ENCODE assay signal across 9 cellular contexts in genomic region chr5:43305948-43306563, GRCh38. TPM values are rescaled to one million over a fixed set of nuclear protein-coding genes. Genes with fewer than 3 reads are reported as not detected.
DNase-seq lines count a peak whose midpoint lies in the region; TF ChIP-seq lines count a peak whose summit lies in the region.
"Had no signal": no experiment of that assay in that cellular context is flagged by ENCODE, and none has a peak within 500 bp of the region (broad histone marks: within the 10 kb centered on the region; RNA-seq: fewer than 3 reads in every experiment).

No MANE protein-coding gene starts in this region.

- 0 out of 2 replicates have a peak, but pooled peaks cover 1% of the 10 kb centered on the region for H3K36me3 ChIP-seq in H7 (replicated peaks; ENCODE audit: control insufficient read depth, insufficient read depth, low read length)

- peaks cover 79% of the 10 kb centered on the region for H3K79me2 ChIP-seq in H9 (ENCODE audit: insufficient read depth, low read length)

- H3K4me3 Mint-ChIP-seq in activated CD4-positive, alpha-beta T cell treated with anti-CD3 and anti-CD28 coated beads, Interleukin-2, amount 10 ng/mL, durations not matched to agents 24 days and 14 days, result peak overlapping the region; percentile 5
- H3K4me3 Mint-ChIP-seq in H9 (no peak overlapping the region; a peak in 1 of 5 replicates), nephron (no peak overlapping the region)
- H3K4me3 Mint-ChIP-seq: dendritic cell treated with granulocyte-macrophage colony-stimulating factor and Interleukin-4, amounts not matched to agents 40 ng/mL and 50 ng/mL, for 4 days had no signal

- H4K5ac ChIP-seq in H9 (ENCODE audit: insufficient read length, low read depth, low read length), result no peak overlapping the region

- no peak overlapping the region for H3K23ac ChIP-seq in H9 (ENCODE audit: insufficient read length, low read depth, low read length)

- H3K56ac ChIP-seq in H9 (ENCODE audit: insufficient read length, low read depth, low read length), result no peak overlapping the region

- no CpG with 5 or more reads among the region's 1 CpG for WGBS in H9 (ENCODE audit: extremely low coverage, insufficient read length, low lambda C conversion rate)

- H2BK15ac ChIP-seq in H9 (ENCODE audit: low read depth, low read length), result no peak overlapping the region

- H3K4me1 Mint-ChIP-seq in activated CD4-positive, alpha-beta T cell treated with anti-CD3 and anti-CD28 coated beads, Interleukin-2, amount 10 ng/mL, durations not matched to agents 24 days and 14 days, result peaks cover 71% of the 10 kb centered on the region
- H3K4me1 Mint-ChIP-seq in H9 (peaks cover 57 to 58% of the 10 kb centered on the region in 2 experiments), nephron (peaks cover 63% of the 10 kb centered on the region)

- H3K27ac Mint-ChIP-seq in activated CD4-positive, alpha-beta T cell treated with anti-CD3 and anti-CD28 coated beads, Interleukin-2, amount 10 ng/mL, durations not matched to agents 24 days and 14 days, result peak overlapping the region; percentile 50
- H3K27ac Mint-ChIP-seq in H9 (no peak overlapping the region; a peak in 1 of 7 replicates), nephron (peak overlapping the region in 2 of 3 experiments; percentile 41 to 54)
- H3K27ac Mint-ChIP-seq: dendritic cell treated with granulocyte-macrophage colony-stimulating factor and Interleukin-4, amounts not matched to agents 40 ng/mL and 50 ng/mL, for 4 days had no signal

- DNase-seq in activated CD4-positive, alpha-beta T cell treated with anti-CD3 and anti-CD28 coated beads, Interleukin-2, amount 10 ng/mL, durations not matched to agents 24 days and 14 days, result peak; percentile 76
- DNase-seq in activated CD4-positive, alpha-beta T cell treated with anti-CD3 and anti-CD28 coated beads, Interleukin-2, amount 50 U/mL, for 4 hours, result no peak
- no peak for DNase-seq in H9
- DNase-seq in NCI-H1105 (lab: John Stamatoyannopoulos, UW), result peak; percentile 38
- DNase-seq in SKM-1 (lab: John Stamatoyannopoulos, UW; ENCODE audit: unreplicated experiment), result peak; percentile 49
- peak; percentile 39 for DNase-seq in epidermal melanocyte (ENCODE audit: insufficient read length, low spot score)
- no peak for DNase-seq in H7

- no peaks in the 10 kb centered on the region for H4K20me1 ChIP-seq in H9 (ENCODE audit: control insufficient read depth, insufficient read depth, insufficient read length)

- H2BK20ac ChIP-seq in H9 (ENCODE audit: low read depth, low read length, poor library complexity, severe bottlenecking), result no peak overlapping the region

- H3K4me2 ChIP-seq in H9 (ENCODE audit: insufficient read depth, insufficient read length, low read length), result peak overlapping the region; percentile 6

- H3K23me2 ChIP-seq in H9 (ENCODE audit: insufficient read length, low read depth, low read length, poor library complexity, severe bottlenecking), result no peaks in the 10 kb centered on the region

- H2AFZ ChIP-seq in H9 (ENCODE audit: low read length), result no peak overlapping the region

- no peak overlapping the region for H3K14ac ChIP-seq in H9 (ENCODE audit: insufficient read depth, low read length)

- H2BK12ac ChIP-seq in H9 (ENCODE audit: insufficient read length, low read depth, low read length), result no peak overlapping the region

- H3T11ph ChIP-seq in H9 (ENCODE audit: low read length), result no peak overlapping the region

- H3K27me3 Mint-ChIP-seq in activated CD4-positive, alpha-beta T cell treated with anti-CD3 and anti-CD28 coated beads, Interleukin-2, amount 10 ng/mL, durations not matched to agents 24 days and 14 days, result no peaks in the 10 kb centered on the region
- H3K27me3 Mint-ChIP-seq in H9 (ENCODE audit: low read depth) (no peaks in the 10 kb centered on the region), nephron (ENCODE audit: low read depth) (no peaks in the 10 kb centered on the region)
- H3K27me3 Mint-ChIP-seq: dendritic cell treated with granulocyte-macrophage colony-stimulating factor and Interleukin-4, amounts not matched to agents 40 ng/mL and 50 ng/mL, for 4 days had no signal

- H2BK5ac ChIP-seq in H9 (ENCODE audit: insufficient read length, low read length), result no peak overlapping the region

- H3K79me1 ChIP-seq in H9 (ENCODE audit: insufficient read depth, low read depth, low read length, poor library complexity, severe bottlenecking), result no peaks in the 10 kb centered on the region

- H3K9ac ChIP-seq in H9 (ENCODE audit: extremely low read depth, insufficient read length, low read length), result no peak overlapping the region

- no peaks in the 10 kb centered on the region for H3K9me3 Mint-ChIP-seq in activated CD4-positive, alpha-beta T cell treated with anti-CD3 and anti-CD28 coated beads, Interleukin-2, amount 10 ng/mL, durations not matched to agents 24 days and 14 days
- no peaks in the 10 kb centered on the region for H3K9me3 Mint-ChIP-seq in H9
- H3K9me3 Mint-ChIP-seq in nephron, result no peaks in the 10 kb centered on the region
- H3K9me3 Mint-ChIP-seq: dendritic cell treated with granulocyte-macrophage colony-stimulating factor and Interleukin-4, amounts not matched to agents 40 ng/mL and 50 ng/mL, for 4 days had no signal

- H3K18ac ChIP-seq in H9 (ENCODE audit: insufficient read length, low read depth, low read length), result no peak overlapping the region

- H3K27me3 ChIP-seq in H9 (ENCODE audit: insufficient read depth, low read length), result no peaks in the 10 kb centered on the region
- no peaks in the 10 kb centered on the region for H3K27me3 ChIP-seq in H7 (ENCODE audit: control insufficient read depth, insufficient read depth, low read length)

- no peak overlapping the region for H4K8ac ChIP-seq in H9 (replicated peaks; ENCODE audit: insufficient read length, low read depth, low read length)

- no peak overlapping the region for H2AK5ac ChIP-seq in H9 (ENCODE audit: insufficient read length, low read length)

- no peak overlapping the region for H4K91ac ChIP-seq in H9 (ENCODE audit: insufficient read length, low read depth, low read length)

- H3K4me3 ChIP-seq in H7 (ENCODE audit: insufficient read depth, low read depth, low read length), result no peak overlapping the region

- no peaks in the 10 kb centered on the region for H3K9me3 ChIP-seq in H9 (ENCODE audit: control insufficient read depth, low read depth, low read length)

- H3K4ac ChIP-seq in H9 (ENCODE audit: low read depth, low read length), result no peak overlapping the region

- peaks cover 5% of the 10 kb centered on the region; the same call in 1 of the 2 replicates for H3K4me1 ChIP-seq in H9 (ENCODE audit: insufficient read depth, low read length)

- H3K36me3 Mint-ChIP-seq in activated CD4-positive, alpha-beta T cell treated with anti-CD3 and anti-CD28 coated beads, Interleukin-2, amount 10 ng/mL, durations not matched to agents 24 days and 14 days (ENCODE audit: low read depth), result peaks cover 55% of the 10 kb centered on the region
- H3K36me3 Mint-ChIP-seq in H9 (ENCODE audit: insufficient read depth in 1 of 3, low read depth in 3 of 3) (peaks cover 15 to 30% (median 20%) of the 10 kb centered on the region in 3 experiments; a peak in 6 of 7 replicates), nephron (ENCODE audit: low read depth) (peaks cover 38% of the 10 kb centered on the region)

- no peak overlapping the region for H2BK120ac ChIP-seq in H9 (ENCODE audit: low read depth, low read length, poor library complexity, severe bottlenecking)

- H3K27ac ChIP-seq in H9 (ENCODE audit: insufficient read length, low read depth, low read length), result no peak overlapping the region

- TF ChIP-seq CTCF in H9 (conservative IDR thresholded peaks at IDR 0.05) (peak; percentile 81), nephron (IDR thresholded peaks at IDR 0.05; ENCODE audit: unreplicated experiment in 3 of 3) (peak; percentile 61 to 66 (median 62))

- intact Hi-C loops in activated CD4-positive, alpha-beta T cell treated with anti-CD3 and anti-CD28 coated beads, Interleukin-2, amount 10 ng/mL, durations not matched to agents 24 days and 14 days (cut with micrococcal nuclease), result loop anchor here (1.0 to 5.0 kb wide), 3 partner anchors 79 to 200 kb away; partner anchors contain the start of gene ZNF131

RNA-seq across cellular contexts. Expression of gene HMGCS1, which starts 7.2 kb away (rescaled TPM):
- total RNA-seq in activated CD4-positive, alpha-beta T cell treated with anti-CD3 and anti-CD28 coated beads, Interleukin-2, amount 10 ng/mL, durations not matched to agents 24 days and 14 days, result 230 and 241 TPM in 2 replicates
- total RNA-seq in H9 (2021), result 144 and 147 TPM in 2 replicates
- total RNA-seq in H7 (2014; rRNA removed; shearing (Covaris generic)), result 87.9 and 114 TPM in 2 replicates

Comparison
In these comparisons a context has a peak if more than half of its experiments do, and no peak if none do; other contexts are left out.
1. DNase-seq: peak in activated CD4-positive, alpha-beta T cell treated with anti-CD3 and anti-CD28 coated beads, Interleukin-2, amount 10 ng/mL, durations not matched to agents 24 days and 14 days (single experiment), NCI-H1105 (single experiment), SKM-1 (single experiment) and epidermal melanocyte (single experiment); none in activated CD4-positive, alpha-beta T cell treated with anti-CD3 and anti-CD28 coated beads, Interleukin-2, amount 50 U/mL, for 4 hours (0 of 2), H9 (single experiment) and H7 (single experiment).
2. H3K27ac Mint-ChIP-seq: peak in activated CD4-positive, alpha-beta T cell treated with anti-CD3 and anti-CD28 coated beads, Interleukin-2, amount 10 ng/mL, durations not matched to agents 24 days and 14 days (single experiment) and nephron (2 of 3); none in H9 (0 of 3).